23 cellular contexts compared by ENCODE assay signal in genomic region chr1:36641776-36642175, GRCh38.
"Had no signal": no experiment of that assay in that cellular context is flagged by ENCODE, and none has a peak within 500 bp of the region (broad histone marks: within the 10 kb centered on the region; RNA-seq: fewer than 3 reads in every experiment).

No MANE protein-coding gene starts in this region.

- H3K9me3 ChIP-seq: colonic mucosa, esophagus squamous epithelium, gastrocnemius medialis, heart right ventricle, left lung, lower lobe of right lung, mucosa of descending colon had no signal

- H3K27me3 ChIP-seq: colonic mucosa, gastrocnemius medialis had no signal

- H3K27ac ChIP-seq: colonic mucosa, epithelial cell of prostate, esophagus squamous epithelium, gastrocnemius medialis, heart right ventricle, left lung, lower lobe of right lung had no signal

- H3K4me1 ChIP-seq: colonic mucosa, esophagus squamous epithelium, gastrocnemius medialis, heart right ventricle, left lung, lower lobe of right lung had no signal

- H3K36me3 ChIP-seq: colonic mucosa, esophagus squamous epithelium, gastrocnemius medialis, heart right ventricle, left lung, lower lobe of right lung had no signal

- ATAC-seq: effector memory CD8-positive, alpha-beta T cell; esophagus mucosa; gastrocnemius medialis; heart right ventricle; left cardiac atrium; left lung; left ventricle myocardium superior; lower lobe of right lung; mucosa of descending colon had no signal

- H3K4me3 ChIP-seq: colonic mucosa, esophagus squamous epithelium, gastrocnemius medialis, heart right ventricle, left lung, lower lobe of right lung, mucosa of descending colon had no signal

- DNase-seq: colonic mucosa; cortex of kidney; effector CD8-positive, alpha-beta T cell; effector memory CD8-positive, alpha-beta T cell; endodermal cell; erythroblast; esophagus squamous epithelium; foreskin fibroblast; foreskin melanocyte; gastrocnemius medialis; glutamatergic neuron; head of caudate nucleus; heart right ventricle; hippocampal formation; left cardiac atrium; left lung; left ventricle myocardium superior; lower lobe of right lung; mesenchymal stem cell; mucosa of descending colon; naive B cell had no signal
